In genomic region chr9:92669890-92670708, GRCh38 we compare ENCODE assay signal across 8 cellular contexts. TPM values are rescaled to one million over a fixed set of nuclear protein-coding genes. Genes with fewer than 3 reads are reported as not detected.
DNase-seq lines count a peak whose midpoint lies in the region; ATAC-seq lines count a peak whose summit lies in the region.

A gene with protein sequence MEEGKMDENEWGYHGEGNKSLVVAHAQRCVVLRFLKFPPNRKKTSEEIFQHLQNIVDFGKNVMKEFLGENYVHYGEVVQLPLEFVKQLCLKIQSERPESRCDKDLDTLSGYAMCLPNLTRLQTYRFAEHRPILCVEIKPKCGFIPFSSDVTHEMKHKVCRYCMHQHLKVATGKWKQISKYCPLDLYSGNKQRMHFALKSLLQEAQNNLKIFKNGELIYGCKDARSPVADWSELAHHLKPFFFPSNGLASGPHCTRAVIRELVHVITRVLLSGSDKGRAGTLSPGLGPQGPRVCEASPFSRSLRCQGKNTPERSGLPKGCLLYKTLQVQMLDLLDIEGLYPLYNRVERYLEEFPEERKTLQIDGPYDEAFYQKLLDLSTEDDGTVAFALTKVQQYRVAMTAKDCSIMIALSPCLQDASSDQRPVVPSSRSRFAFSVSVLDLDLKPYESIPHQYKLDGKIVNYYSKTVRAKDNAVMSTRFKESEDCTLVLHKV (minus strand): TSS chr9:92670131. CDS start chr9:92669988, 143 bp downstream.

- peaks cover 43% of the 10 kb centered on the region for H3K4me1 Mint-ChIP-seq in dendritic cell treated with granulocyte-macrophage colony-stimulating factor and Interleukin-4, amounts not matched to agents 40 ng/mL and 50 ng/mL, for 4 days (ENCODE audit: low read depth)

- H3K4me3 Mint-ChIP-seq in dendritic cell treated with granulocyte-macrophage colony-stimulating factor and Interleukin-4, amounts not matched to agents 40 ng/mL and 50 ng/mL, for 4 days: peak within 1 kb of the TSS; percentile 84

- H3K9me3 Mint-ChIP-seq in dendritic cell treated with granulocyte-macrophage colony-stimulating factor and Interleukin-4, amounts not matched to agents 40 ng/mL and 50 ng/mL, for 4 days: no peaks in the 10 kb centered on the region

- intact Hi-C loops in dendritic cell treated with granulocyte-macrophage colony-stimulating factor and Interleukin-4, amounts not matched to agents 40 ng/mL and 50 ng/mL, for 4 days (cut with micrococcal nuclease): loop anchor here (1.0 kb wide), 2 partner anchors 95 to 345 kb away; partner anchors contain the start of genes CENPP and NOL8

- no peaks in the 10 kb centered on the region for H3K27me3 Mint-ChIP-seq in dendritic cell treated with granulocyte-macrophage colony-stimulating factor and Interleukin-4, amounts not matched to agents 40 ng/mL and 50 ng/mL, for 4 days

- H3K36me3 Mint-ChIP-seq in dendritic cell treated with granulocyte-macrophage colony-stimulating factor and Interleukin-4, amounts not matched to agents 40 ng/mL and 50 ng/mL, for 4 days (ENCODE audit: low read depth): peaks cover 36% of the 10 kb centered on the region

- peak within 1 kb of the TSS; percentile 89 for H3K27ac Mint-ChIP-seq in dendritic cell treated with granulocyte-macrophage colony-stimulating factor and Interleukin-4, amounts not matched to agents 40 ng/mL and 50 ng/mL, for 4 days

- peak; percentile 99 for DNase-seq in CD1c-positive myeloid dendritic cell (ENCODE audit: extremely low spot score)
- DNase-seq in NCI-H748 treated with DMSO at 0.1 percent for 48 hours (lab: John Stamatoyannopoulos, UW): peak; percentile 96
- peak; percentile 95 to 97 for DNase-seq in activated CD4-positive, alpha-beta T cell treated with anti-CD3 and anti-CD28 coated beads, Interleukin-2, amount 50 U/mL, for 4 hours
- peak; percentile 98 for DNase-seq in left lobe of liver (ENCODE audit: low spot score)
- DNase-seq in stimulated activated CD4-positive, alpha-beta T cell treated with anti-CD3 and anti-CD28 coated beads, Interleukin-2, amount 100 ng/mL, for 24 hours: peak; percentile 98 to 99

- ATAC-seq in GM19397 (IDR thresholded peaks at IDR 0.05; ENCODE audit: unreplicated experiment) (peak; percentile 93), HG03565 (IDR thresholded peaks at IDR 0.05; ENCODE audit: unreplicated experiment) (peak; percentile 95), left lobe of liver (peak; percentile 95)

RNA-seq across cellular contexts. Expression of the gene that starts here (rescaled TPM):
- total RNA-seq in left lobe of liver: 1.8 TPM

Comparison
In these comparisons a context has a peak if more than half of its experiments do, and no peak if none do; other contexts are left out.
1. Peak in every context shown above with its lines: DNase-seq and ATAC-seq.